In the genomic region with DNA sequence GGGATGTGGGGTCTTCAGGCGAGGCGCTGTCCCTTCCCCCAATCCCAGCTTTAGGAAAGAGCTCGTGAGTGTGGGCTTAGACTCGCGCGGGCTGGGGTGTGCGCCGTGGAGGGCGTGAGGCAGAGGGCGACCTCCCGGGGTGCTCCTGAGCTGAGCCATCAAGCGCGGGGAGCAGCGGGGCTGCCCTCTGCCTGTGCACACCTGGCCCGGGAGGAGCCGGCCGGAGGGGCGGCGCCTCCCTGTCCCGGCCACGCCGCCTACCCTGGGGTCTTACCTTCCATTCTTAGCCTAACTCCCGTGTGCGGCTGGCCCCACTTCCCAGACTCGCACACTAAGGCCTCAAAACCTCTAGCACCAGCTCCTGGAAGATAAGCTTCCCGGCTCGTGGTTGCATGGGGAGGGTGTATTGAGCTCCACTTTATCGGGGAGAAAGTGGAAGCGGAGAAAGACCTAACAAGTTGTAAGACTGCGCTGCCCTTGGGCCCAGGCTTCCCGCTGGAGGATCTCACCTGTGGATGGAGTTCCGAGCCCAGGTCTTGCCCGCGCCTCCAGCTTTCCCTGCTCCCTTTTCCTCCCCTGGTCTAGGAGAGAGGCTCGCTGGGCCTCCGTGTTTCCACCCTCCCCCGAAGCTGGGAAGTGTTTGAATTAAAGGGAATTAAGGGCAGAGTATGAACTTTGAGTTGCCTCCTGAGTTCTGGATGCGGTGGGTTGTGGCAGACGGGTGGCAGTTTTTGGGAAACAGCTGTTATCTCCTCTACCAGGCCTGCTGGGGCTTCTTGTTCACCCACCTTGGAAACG, we compare ENCODE assay signal across 1 cellular context.
TF ChIP-seq lines count a peak whose summit lies in the region.

No MANE protein-coding gene starts in this region.

TF ChIP-seq in HepG2, 621 proteins besides CTCF, POLR2A, EP300 and RAD21 (continued from another document and continues in another):
- TF ChIP-seq, protein P1, sequence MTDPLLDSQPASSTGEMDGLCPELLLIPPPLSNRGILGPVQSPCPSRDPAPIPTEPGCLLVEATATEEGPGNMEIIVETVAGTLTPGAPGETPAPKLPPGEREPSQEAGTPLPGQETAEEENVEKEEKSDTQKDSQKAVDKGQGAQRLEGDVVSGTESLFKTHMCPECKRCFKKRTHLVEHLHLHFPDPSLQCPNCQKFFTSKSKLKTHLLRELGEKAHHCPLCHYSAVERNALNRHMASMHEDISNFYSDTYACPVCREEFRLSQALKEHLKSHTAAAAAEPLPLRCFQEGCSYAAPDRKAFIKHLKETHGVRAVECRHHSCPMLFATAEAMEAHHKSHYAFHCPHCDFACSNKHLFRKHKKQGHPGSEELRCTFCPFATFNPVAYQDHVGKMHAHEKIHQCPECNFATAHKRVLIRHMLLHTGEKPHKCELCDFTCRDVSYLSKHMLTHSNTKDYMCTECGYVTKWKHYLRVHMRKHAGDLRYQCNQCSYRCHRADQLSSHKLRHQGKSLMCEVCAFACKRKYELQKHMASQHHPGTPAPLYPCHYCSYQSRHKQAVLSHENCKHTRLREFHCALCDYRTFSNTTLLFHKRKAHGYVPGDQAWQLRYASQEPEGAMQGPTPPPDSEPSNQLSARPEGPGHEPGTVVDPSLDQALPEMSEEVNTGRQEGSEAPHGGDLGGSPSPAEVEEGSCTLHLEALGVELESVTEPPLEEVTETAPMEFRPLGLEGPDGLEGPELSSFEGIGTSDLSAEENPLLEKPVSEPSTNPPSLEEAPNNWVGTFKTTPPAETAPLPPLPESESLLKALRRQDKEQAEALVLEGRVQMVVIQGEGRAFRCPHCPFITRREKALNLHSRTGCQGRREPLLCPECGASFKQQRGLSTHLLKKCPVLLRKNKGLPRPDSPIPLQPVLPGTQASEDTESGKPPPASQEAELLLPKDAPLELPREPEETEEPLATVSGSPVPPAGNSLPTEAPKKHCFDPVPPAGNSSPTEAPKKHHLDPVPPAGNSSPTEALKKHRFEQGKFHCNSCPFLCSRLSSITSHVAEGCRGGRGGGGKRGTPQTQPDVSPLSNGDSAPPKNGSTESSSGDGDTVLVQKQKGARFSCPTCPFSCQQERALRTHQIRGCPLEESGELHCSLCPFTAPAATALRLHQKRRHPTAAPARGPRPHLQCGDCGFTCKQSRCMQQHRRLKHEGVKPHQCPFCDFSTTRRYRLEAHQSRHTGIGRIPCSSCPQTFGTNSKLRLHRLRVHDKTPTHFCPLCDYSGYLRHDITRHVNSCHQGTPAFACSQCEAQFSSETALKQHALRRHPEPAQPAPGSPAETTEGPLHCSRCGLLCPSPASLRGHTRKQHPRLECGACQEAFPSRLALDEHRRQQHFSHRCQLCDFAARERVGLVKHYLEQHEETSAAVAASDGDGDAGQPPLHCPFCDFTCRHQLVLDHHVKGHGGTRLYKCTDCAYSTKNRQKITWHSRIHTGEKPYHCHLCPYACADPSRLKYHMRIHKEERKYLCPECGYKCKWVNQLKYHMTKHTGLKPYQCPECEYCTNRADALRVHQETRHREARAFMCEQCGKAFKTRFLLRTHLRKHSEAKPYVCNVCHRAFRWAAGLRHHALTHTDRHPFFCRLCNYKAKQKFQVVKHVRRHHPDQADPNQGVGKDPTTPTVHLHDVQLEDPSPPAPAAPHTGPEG (CRISPR knock-in tag; IDR thresholded peaks at IDR 0.05) = no peak
- TF ChIP-seq ZNF136 (CRISPR knock-in tag; IDR thresholded peaks at IDR 0.05; ENCODE audit: low read depth) (0 out of 2 replicates have a peak, but pooled peaks have one; percentile 57), HNRNPK (IDR thresholded peaks at IDR 0.05; ENCODE audit: low read depth, low read length, poor library complexity, severe bottlenecking) (no peak), ZFP37 (CRISPR knock-in tag; IDR thresholded peaks at IDR 0.05; ENCODE audit: borderline replicate concordance) (no peak), ZNF703 (CRISPR knock-in tag; IDR thresholded peaks at IDR 0.05; ENCODE audit: borderline replicate concordance) (peak; percentile 77; the same call in 1 of the 2 replicates), MAFK (conservative IDR thresholded peaks at IDR 0.05 in 1 of 2, IDR thresholded peaks at IDR 0.05 in 1 of 2; ENCODE audit: low read length in 2 of 2) (no peak), ZNF232 (CRISPR knock-in tag; IDR thresholded peaks at IDR 0.05; ENCODE audit: borderline replicate concordance) (0 out of 2 replicates have a peak, but pooled peaks have one; percentile 47), PAX8 (CRISPR knock-in tag; IDR thresholded peaks at IDR 0.05; ENCODE audit: borderline replicate concordance) (no peak), NFKBIZ (CRISPR knock-in tag; IDR thresholded peaks at IDR 0.05) (no peak), TGIF2 (CRISPR knock-in tag; IDR thresholded peaks at IDR 0.05) (peak; percentile 78), RARG (CRISPR knock-in tag; IDR thresholded peaks at IDR 0.05; ENCODE audit: low read depth) (no peak), NKX3-1 (CRISPR knock-in tag; IDR thresholded peaks at IDR 0.05) (peak; percentile 51; the same call in 1 of the 2 replicates), MBNL3 (CRISPR knock-in tag; conservative IDR thresholded peaks at IDR 0.05) (no peak), ZNF441 (CRISPR knock-in tag; IDR thresholded peaks at IDR 0.05; ENCODE audit: borderline replicate concordance) (no peak), TOE1 (CRISPR knock-in tag; IDR thresholded peaks at IDR 0.05) (no peak), ZNF850 (CRISPR knock-in tag; conservative IDR thresholded peaks at IDR 0.05) (no peak), ZBTB7A (CRISPR knock-in tag; IDR thresholded peaks at IDR 0.05) (no peak), ZNF460 (CRISPR knock-in tag; IDR thresholded peaks at IDR 0.05; ENCODE audit: borderline replicate concordance) (no peak), ZNF558 (CRISPR knock-in tag; IDR thresholded peaks at IDR 0.05; ENCODE audit: borderline replicate concordance) (no peak), HNF4G (IDR thresholded peaks at IDR 0.05; ENCODE audit: borderline replicate concordance, low read depth, low read length) (no peak), HNF4G (CRISPR knock-in tag; IDR thresholded peaks at IDR 0.05; ENCODE audit: borderline replicate concordance, low read depth) (no peak), JUNB (CRISPR knock-in tag; IDR thresholded peaks at IDR 0.05; ENCODE audit: borderline replicate concordance) (no peak), ZNF780A (CRISPR knock-in tag; IDR thresholded peaks at IDR 0.05) (no peak), HOXA7 (CRISPR knock-in tag; IDR thresholded peaks at IDR 0.05) (no peak), ZNF263 (CRISPR knock-in tag; IDR thresholded peaks at IDR 0.05) (no peak), KLF11 (CRISPR knock-in tag; IDR thresholded peaks at IDR 0.05) (no peak), ZKSCAN8 (CRISPR knock-in tag; IDR thresholded peaks at IDR 0.05; ENCODE audit: borderline replicate concordance) (no peak), ZBTB7B (CRISPR knock-in tag; IDR thresholded peaks at IDR 0.05) (peak; percentile 46), ZNF777 (CRISPR knock-in tag; IDR thresholded peaks at IDR 0.05) (no peak; the same call in 1 of the 2 replicates), MEIS2 (CRISPR knock-in tag; IDR thresholded peaks at IDR 0.05) (peak; percentile 13; the same call in 1 of the 2 replicates), ZSCAN9 (CRISPR knock-in tag; IDR thresholded peaks at IDR 0.05; ENCODE audit: borderline replicate concordance) (no peak), ARID2 (CRISPR knock-in tag; IDR thresholded peaks at IDR 0.05; ENCODE audit: borderline replicate concordance) (peak; percentile 97), XRCC5 (optimal IDR thresholded peaks at IDR 0.05; ENCODE audit: low read length) (peak; percentile 27), AGO2 (optimal IDR thresholded peaks at IDR 0.05; ENCODE audit: low read depth, low read length) (no peak), GABPB1 (CRISPR knock-in tag; IDR thresholded peaks at IDR 0.05) (no peak), ZNF337 (CRISPR knock-in tag; IDR thresholded peaks at IDR 0.05; ENCODE audit: borderline replicate concordance, low read depth) (no peak)
- TF ChIP-seq, protein P2, sequence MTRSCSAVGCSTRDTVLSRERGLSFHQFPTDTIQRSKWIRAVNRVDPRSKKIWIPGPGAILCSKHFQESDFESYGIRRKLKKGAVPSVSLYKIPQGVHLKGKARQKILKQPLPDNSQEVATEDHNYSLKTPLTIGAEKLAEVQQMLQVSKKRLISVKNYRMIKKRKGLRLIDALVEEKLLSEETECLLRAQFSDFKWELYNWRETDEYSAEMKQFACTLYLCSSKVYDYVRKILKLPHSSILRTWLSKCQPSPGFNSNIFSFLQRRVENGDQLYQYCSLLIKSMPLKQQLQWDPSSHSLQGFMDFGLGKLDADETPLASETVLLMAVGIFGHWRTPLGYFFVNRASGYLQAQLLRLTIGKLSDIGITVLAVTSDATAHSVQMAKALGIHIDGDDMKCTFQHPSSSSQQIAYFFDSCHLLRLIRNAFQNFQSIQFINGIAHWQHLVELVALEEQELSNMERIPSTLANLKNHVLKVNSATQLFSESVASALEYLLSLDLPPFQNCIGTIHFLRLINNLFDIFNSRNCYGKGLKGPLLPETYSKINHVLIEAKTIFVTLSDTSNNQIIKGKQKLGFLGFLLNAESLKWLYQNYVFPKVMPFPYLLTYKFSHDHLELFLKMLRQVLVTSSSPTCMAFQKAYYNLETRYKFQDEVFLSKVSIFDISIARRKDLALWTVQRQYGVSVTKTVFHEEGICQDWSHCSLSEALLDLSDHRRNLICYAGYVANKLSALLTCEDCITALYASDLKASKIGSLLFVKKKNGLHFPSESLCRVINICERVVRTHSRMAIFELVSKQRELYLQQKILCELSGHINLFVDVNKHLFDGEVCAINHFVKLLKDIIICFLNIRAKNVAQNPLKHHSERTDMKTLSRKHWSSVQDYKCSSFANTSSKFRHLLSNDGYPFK (CRISPR knock-in tag; IDR thresholded peaks at IDR 0.05; ENCODE audit: borderline replicate concordance) = peak; percentile 30; the same call in 1 of the 2 replicates
- TF ChIP-seq, protein P3, sequence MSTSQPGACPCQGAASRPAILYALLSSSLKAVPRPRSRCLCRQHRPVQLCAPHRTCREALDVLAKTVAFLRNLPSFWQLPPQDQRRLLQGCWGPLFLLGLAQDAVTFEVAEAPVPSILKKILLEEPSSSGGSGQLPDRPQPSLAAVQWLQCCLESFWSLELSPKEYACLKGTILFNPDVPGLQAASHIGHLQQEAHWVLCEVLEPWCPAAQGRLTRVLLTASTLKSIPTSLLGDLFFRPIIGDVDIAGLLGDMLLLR (CRISPR knock-in tag; IDR thresholded peaks at IDR 0.05) = peak; percentile 17; the same call in 1 of the 2 replicates
- TF ChIP-seq, protein P4, sequence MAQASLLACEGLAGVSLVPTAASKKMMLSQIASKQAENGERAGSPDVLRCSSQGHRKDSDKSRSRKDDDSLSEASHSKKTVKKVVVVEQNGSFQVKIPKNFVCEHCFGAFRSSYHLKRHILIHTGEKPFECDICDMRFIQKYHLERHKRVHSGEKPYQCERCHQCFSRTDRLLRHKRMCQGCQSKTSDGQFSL (CRISPR knock-in tag; IDR thresholded peaks at IDR 0.05) = no peak
- TF ChIP-seq, protein P5, sequence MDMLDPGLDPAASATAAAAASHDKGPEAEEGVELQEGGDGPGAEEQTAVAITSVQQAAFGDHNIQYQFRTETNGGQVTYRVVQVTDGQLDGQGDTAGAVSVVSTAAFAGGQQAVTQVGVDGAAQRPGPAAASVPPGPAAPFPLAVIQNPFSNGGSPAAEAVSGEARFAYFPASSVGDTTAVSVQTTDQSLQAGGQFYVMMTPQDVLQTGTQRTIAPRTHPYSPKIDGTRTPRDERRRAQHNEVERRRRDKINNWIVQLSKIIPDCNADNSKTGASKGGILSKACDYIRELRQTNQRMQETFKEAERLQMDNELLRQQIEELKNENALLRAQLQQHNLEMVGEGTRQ (IDR thresholded peaks at IDR 0.05; ENCODE audit: low read depth, low read length) = no peak
- TF ChIP-seq, protein P5 (CRISPR knock-in tag; IDR thresholded peaks at IDR 0.05; ENCODE audit: borderline replicate concordance) = no peak; the same call in 1 of the 2 replicates
- TF ChIP-seq, protein P6, sequence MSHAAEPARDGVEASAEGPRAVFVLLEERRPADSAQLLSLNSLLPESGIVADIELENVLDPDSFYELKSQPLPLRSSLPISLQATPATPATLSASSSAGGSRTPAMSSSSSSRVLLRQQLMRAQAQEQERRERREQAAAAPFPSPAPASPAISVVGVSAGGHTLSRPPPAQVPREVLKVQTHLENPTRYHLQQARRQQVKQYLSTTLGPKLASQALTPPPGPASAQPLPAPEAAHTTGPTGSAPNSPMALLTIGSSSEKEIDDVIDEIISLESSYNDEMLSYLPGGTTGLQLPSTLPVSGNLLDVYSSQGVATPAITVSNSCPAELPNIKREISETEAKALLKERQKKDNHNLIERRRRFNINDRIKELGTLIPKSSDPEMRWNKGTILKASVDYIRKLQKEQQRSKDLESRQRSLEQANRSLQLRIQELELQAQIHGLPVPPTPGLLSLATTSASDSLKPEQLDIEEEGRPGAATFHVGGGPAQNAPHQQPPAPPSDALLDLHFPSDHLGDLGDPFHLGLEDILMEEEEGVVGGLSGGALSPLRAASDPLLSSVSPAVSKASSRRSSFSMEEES (CRISPR knock-in tag; IDR thresholded peaks at IDR 0.05) = no peak
- TF ChIP-seq, protein P7, sequence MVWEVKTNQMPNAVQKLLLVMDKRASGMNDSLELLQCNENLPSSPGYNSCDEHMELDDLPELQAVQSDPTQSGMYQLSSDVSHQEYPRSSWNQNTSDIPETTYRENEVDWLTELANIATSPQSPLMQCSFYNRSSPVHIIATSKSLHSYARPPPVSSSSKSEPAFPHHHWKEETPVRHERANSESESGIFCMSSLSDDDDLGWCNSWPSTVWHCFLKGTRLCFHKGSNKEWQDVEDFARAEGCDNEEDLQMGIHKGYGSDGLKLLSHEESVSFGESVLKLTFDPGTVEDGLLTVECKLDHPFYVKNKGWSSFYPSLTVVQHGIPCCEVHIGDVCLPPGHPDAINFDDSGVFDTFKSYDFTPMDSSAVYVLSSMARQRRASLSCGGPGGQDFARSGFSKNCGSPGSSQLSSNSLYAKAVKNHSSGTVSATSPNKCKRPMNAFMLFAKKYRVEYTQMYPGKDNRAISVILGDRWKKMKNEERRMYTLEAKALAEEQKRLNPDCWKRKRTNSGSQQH (CRISPR knock-in tag; IDR thresholded peaks at IDR 0.05; ENCODE audit: low read depth) = 0 out of 2 replicates have a peak, but pooled peaks have one; percentile 21
- TF ChIP-seq, protein P8, sequence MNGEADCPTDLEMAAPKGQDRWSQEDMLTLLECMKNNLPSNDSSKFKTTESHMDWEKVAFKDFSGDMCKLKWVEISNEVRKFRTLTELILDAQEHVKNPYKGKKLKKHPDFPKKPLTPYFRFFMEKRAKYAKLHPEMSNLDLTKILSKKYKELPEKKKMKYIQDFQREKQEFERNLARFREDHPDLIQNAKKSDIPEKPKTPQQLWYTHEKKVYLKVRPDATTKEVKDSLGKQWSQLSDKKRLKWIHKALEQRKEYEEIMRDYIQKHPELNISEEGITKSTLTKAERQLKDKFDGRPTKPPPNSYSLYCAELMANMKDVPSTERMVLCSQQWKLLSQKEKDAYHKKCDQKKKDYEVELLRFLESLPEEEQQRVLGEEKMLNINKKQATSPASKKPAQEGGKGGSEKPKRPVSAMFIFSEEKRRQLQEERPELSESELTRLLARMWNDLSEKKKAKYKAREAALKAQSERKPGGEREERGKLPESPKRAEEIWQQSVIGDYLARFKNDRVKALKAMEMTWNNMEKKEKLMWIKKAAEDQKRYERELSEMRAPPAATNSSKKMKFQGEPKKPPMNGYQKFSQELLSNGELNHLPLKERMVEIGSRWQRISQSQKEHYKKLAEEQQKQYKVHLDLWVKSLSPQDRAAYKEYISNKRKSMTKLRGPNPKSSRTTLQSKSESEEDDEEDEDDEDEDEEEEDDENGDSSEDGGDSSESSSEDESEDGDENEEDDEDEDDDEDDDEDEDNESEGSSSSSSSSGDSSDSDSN (CRISPR knock-in tag; IDR thresholded peaks at IDR 0.05) = peak; percentile 76
